Comparison of ENCODE assay signal across 1 cellular context in genomic region chr16:88901718-88902337, GRCh38.
TF ChIP-seq lines count a peak whose summit lies in the region.

No MANE protein-coding gene starts in this region.

TF ChIP-seq in HepG2, 621 proteins besides CTCF, POLR2A, EP300 and RAD21 (continued from another document):
- TF ChIP-seq ZNF800 (CRISPR knock-in tag; IDR thresholded peaks at IDR 0.05) (peak; percentile 22; the same call in 1 of the 2 replicates), ZNF678 (CRISPR knock-in tag; IDR thresholded peaks at IDR 0.05) (no peak), PTBP1 (IDR thresholded peaks at IDR 0.05; ENCODE audit: low read depth, low read length, poor library complexity, severe bottlenecking) (no peak), ZNF615 (CRISPR knock-in tag; IDR thresholded peaks at IDR 0.05; ENCODE audit: borderline replicate concordance) (no peak), ZNF253 (CRISPR knock-in tag; IDR thresholded peaks at IDR 0.05; ENCODE audit: borderline replicate concordance) (no peak), ZNF3 (CRISPR knock-in tag; IDR thresholded peaks at IDR 0.05) (no peak), GZF1 (CRISPR knock-in tag; IDR thresholded peaks at IDR 0.05) (no peak), ATF7 (IDR thresholded peaks at IDR 0.05) (no peak), ATF7 (CRISPR knock-in tag; IDR thresholded peaks at IDR 0.05) (no peak), TFDP2 (CRISPR knock-in tag; IDR thresholded peaks at IDR 0.05) (no peak), BHLHE40 (IDR thresholded peaks at IDR 0.05; ENCODE audit: low read length) (no peak), ZNF740 (CRISPR knock-in tag; IDR thresholded peaks at IDR 0.05) (0 out of 2 replicates have a peak, but pooled peaks have one; percentile 27), REST (IDR thresholded peaks at IDR 0.05; ENCODE audit: borderline replicate concordance in 1 of 2, low read depth in 1 of 2, low read length in 2 of 2) (no peak), ZFP36 (IDR thresholded peaks at IDR 0.05; ENCODE audit: borderline replicate concordance, low read depth, low read length, partially characterized antibody) (no peak), STAG1 (CRISPR knock-in tag; IDR thresholded peaks at IDR 0.05) (peak; percentile 32), MYC (CRISPR knock-in tag; IDR thresholded peaks at IDR 0.05; ENCODE audit: borderline replicate concordance) (no peak), ZNF777 (CRISPR knock-in tag; IDR thresholded peaks at IDR 0.05) (peak; percentile 26; the same call in 1 of the 2 replicates), ZBTB34 (CRISPR knock-in tag; IDR thresholded peaks at IDR 0.05) (no peak), HES4 (CRISPR knock-in tag; IDR thresholded peaks at IDR 0.05; ENCODE audit: borderline replicate concordance) (no peak), AHR (CRISPR knock-in tag; IDR thresholded peaks at IDR 0.05) (no peak), ETS1 (CRISPR knock-in tag; IDR thresholded peaks at IDR 0.05) (no peak), TP53 (CRISPR knock-in tag; conservative IDR thresholded peaks at IDR 0.05) (0 out of 2 replicates have a peak, but pooled peaks have one; percentile 41), GABPB1 (CRISPR knock-in tag; IDR thresholded peaks at IDR 0.05) (peak; percentile 10; the same call in 1 of the 2 replicates), POGK (CRISPR knock-in tag; conservative IDR thresholded peaks at IDR 0.05) (no peak), ZNF773 (CRISPR knock-in tag; IDR thresholded peaks at IDR 0.05; ENCODE audit: borderline replicate concordance) (no peak), IRX3 (CRISPR knock-in tag; IDR thresholded peaks at IDR 0.05; ENCODE audit: borderline replicate concordance, low read depth) (no peak), TARDBP (CRISPR knock-in tag; IDR thresholded peaks at IDR 0.05) (no peak), ZNF704 (CRISPR knock-in tag; IDR thresholded peaks at IDR 0.05; ENCODE audit: borderline replicate concordance) (0 out of 2 replicates have a peak, but pooled peaks have one; percentile 37), SALL1 (CRISPR knock-in tag; IDR thresholded peaks at IDR 0.05) (0 out of 2 replicates have a peak, but pooled peaks have one; percentile 15), NR2C2 (CRISPR knock-in tag; IDR thresholded peaks at IDR 0.05; ENCODE audit: borderline replicate concordance) (no peak), MAFK (conservative IDR thresholded peaks at IDR 0.05 in 1 of 2, IDR thresholded peaks at IDR 0.05 in 1 of 2; ENCODE audit: low read length in 2 of 2) (peak in 1 of 2 experiments; percentile 18; a peak in 1 of 4 replicates), JUN (CRISPR knock-in tag; IDR thresholded peaks at IDR 0.05) (no peak)
